ENCODE assay signal across 27 cellular contexts in the genomic region with DNA sequence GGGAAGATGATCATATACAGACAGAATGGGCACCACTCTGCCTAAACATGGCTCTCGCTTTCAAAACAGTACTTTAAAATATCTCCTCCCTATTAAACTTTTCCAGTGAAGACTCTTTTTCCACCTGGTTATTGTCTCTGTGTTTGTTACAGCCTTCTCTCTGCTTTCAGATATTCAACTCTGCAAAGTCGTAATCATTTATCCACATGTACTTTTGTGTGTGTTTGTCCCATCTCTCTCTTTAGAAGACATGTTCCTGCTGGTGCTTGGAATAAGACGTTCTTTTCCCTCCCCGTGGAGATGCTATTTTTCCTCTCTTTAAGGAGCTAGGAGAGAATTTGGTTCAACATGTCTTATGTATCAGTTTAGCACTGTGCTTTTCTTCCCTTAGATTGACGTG.
"Had no signal": no experiment of that assay in that cellular context is flagged by ENCODE, and none has a peak within 500 bp of the region (broad histone marks: within the 10 kb centered on the region; RNA-seq: fewer than 3 reads in every experiment).

No MANE protein-coding gene starts in this region.

- H3K27me3 Mint-ChIP-seq: activated CD4-positive, alpha-beta memory T cell treated with anti-CD3 and anti-CD28 coated beads for 36 hours; activated CD4-positive, alpha-beta T cell treated with anti-CD3 and anti-CD28 coated beads, Interleukin-2, amount 10 ng/mL, durations not matched to agents 7 days and 5 days; activated T-helper 17 cell treated with anti-CD3 and anti-CD28 coated beads, Interleukin-2, amount 50 U/mL, for 72 hours; T-cell had no signal

- H3K9me3 Mint-ChIP-seq: activated CD4-positive, alpha-beta memory T cell treated with anti-CD3 and anti-CD28 coated beads for 36 hours; activated T-helper 17 cell treated with anti-CD3 and anti-CD28 coated beads, Interleukin-2, amount 50 U/mL, for 72 hours; T-cell had no signal

- H3K4me3 Mint-ChIP-seq: activated CD4-positive, alpha-beta memory T cell treated with anti-CD3 and anti-CD28 coated beads for 36 hours; activated CD4-positive, alpha-beta T cell treated with anti-CD3 and anti-CD28 coated beads, Interleukin-2, amount 10 ng/mL, durations not matched to agents 7 days and 5 days; activated T-helper 17 cell treated with anti-CD3 and anti-CD28 coated beads, Interleukin-2, amount 50 U/mL, for 72 hours; T-cell had no signal

- H3K36me3 ChIP-seq: MG63 had no signal

- H3K27me3 ChIP-seq: MG63 had no signal

- DNase-seq: activated CD4-positive, alpha-beta memory T cell treated with anti-CD3 and anti-CD28 coated beads for 36 hours; activated CD4-positive, alpha-beta T cell treated with anti-CD3 and anti-CD28 coated beads, Interleukin-2, amount 10 ng/mL, durations not matched to agents 7 days and 5 days; activated CD4-positive, CD25-positive, alpha-beta regulatory T cell; activated CD8-positive, alpha-beta memory T cell treated with anti-CD3 and anti-CD28 coated beads for 24 hours; activated gamma-delta T cell; activated naive CD4-positive, alpha-beta T cell treated with anti-CD3 and anti-CD28 coated beads, Interleukin-2, amount 50 U/mL, for 16 hours; activated T-cell treated with anti-CD3 and anti-CD28 coated beads, Interleukin-2, amount 50 U/mL, for 48 hours; aorta; MG63; NCI-H1105; NCI-H1436; NCI-H1694 treated with DMSO at 0.1 percent for 48 hours; NCI-H2029 treated with DMSO at 0.1 percent for 48 hours; NCI-H345; NCI-H510A; NCI-H526 treated with DMSO at 0.1 percent for 48 hours; NCI-H82; NK-92 treated with Interleukin-12 subunit alpha and Interleukin-12 subunit beta, amount 100 ng/mL, for 24 hours; OCI-M1; RPMI8226; T-cell; T-helper 2 cell; T1000 had no signal

- H3K4me3 ChIP-seq: MG63, SK-N-MC had no signal

- H3K27ac Mint-ChIP-seq: activated CD4-positive, alpha-beta memory T cell treated with anti-CD3 and anti-CD28 coated beads for 36 hours; activated CD4-positive, alpha-beta T cell treated with anti-CD3 and anti-CD28 coated beads, Interleukin-2, amount 10 ng/mL, durations not matched to agents 7 days and 5 days; activated T-helper 17 cell treated with anti-CD3 and anti-CD28 coated beads, Interleukin-2, amount 50 U/mL, for 72 hours; T-cell had no signal

- H3K9ac ChIP-seq: KMS-11 had no signal

- ATAC-seq: activated T-helper 17 cell treated with anti-CD3 and anti-CD28 coated beads, Interleukin-2, amount 50 U/mL, for 72 hours; Panc1; T-cell had no signal

- H3K27ac ChIP-seq: KMS-11, SK-N-MC had no signal

- H3K4me2 ChIP-seq: KMS-11 had no signal
